In the genomic region with DNA sequence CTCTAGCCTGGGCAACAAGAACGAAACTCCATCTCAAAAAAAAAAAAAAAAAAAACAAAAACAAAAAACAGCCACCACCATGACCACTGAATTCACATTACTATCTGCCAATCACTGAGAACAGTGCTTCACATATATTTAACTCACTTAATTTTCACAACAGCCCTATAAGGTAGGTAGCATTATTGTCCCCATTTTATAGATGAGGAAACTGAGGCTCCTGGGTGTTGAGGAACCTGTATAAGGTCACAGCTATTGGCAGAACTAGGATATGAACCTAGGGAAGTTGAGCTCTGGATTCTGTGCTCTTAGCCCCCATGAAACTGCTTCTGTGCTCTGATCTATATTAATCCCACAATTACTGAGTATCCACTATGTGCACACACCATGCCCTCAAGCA, we compare ENCODE assay signal across 25 cellular contexts.
DNase-seq lines count a peak whose midpoint lies in the region; ATAC-seq, FAIRE-seq and TF ChIP-seq lines count a peak whose summit lies in the region.
"Had no signal": no experiment of that assay in that cellular context is flagged by ENCODE, and none has a peak within 500 bp of the region (broad histone marks: within the 10 kb centered on the region; RNA-seq: fewer than 3 reads in every experiment).

No MANE protein-coding gene starts in this region.

- no peak for TF ChIP-seq EP300 in HepG2 (IDR thresholded peaks at IDR 0.05; ENCODE audit: low read depth in 2 of 2, low read length in 2 of 2)
- TF ChIP-seq EP300 in HepG2 (CRISPR knock-in tag; IDR thresholded peaks at IDR 0.05; ENCODE audit: borderline replicate concordance): no peak
- no peak for TF ChIP-seq EP300 in GM12878 (IDR thresholded peaks at IDR 0.05; ENCODE audit: borderline replicate concordance in 1 of 2, control insufficient read depth in 1 of 2, low read depth in 2 of 2, low read length in 2 of 2)

- H3K4me1 ChIP-seq in HepG2 (ENCODE audit: insufficient read depth, low read length) (peaks cover 31% of the 10 kb centered on the region), right lobe of liver (no peaks in the 10 kb centered on the region), GM12878 (ENCODE audit: control insufficient read depth, insufficient read depth, low read length) (peaks cover 7% of the 10 kb centered on the region)
- peaks cover 35% of the 10 kb centered on the region for H3K4me1 ChIP-seq in CD4-positive, alpha-beta memory T cell (ENCODE audit: insufficient read depth, low read length)

- H3K36me3 Mint-ChIP-seq in CD4-positive, alpha-beta memory T cell: peaks cover 11 to 13% of the 10 kb centered on the region in 2 donors
- peaks cover 8% of the 10 kb centered on the region for H3K36me3 Mint-ChIP-seq in memory B cell

- in situ Hi-C loops in HepG2 (cut with HindIII; ENCODE audit: extremely low pct_ligation_motif_present, low pct_unique_long_range_greater_than_20kb) (no loop called here), GM12878 (cut with MboI) (no loop called here)

- no peak overlapping the region for H3K9ac ChIP-seq in HepG2 (ENCODE audit: insufficient read depth, low read depth, low read length)
- H3K9ac ChIP-seq in GM12878 (ENCODE audit: control insufficient read depth, insufficient read depth, low read length): no peak overlapping the region
- H3K9ac ChIP-seq: BLaER1, GM23248 had no signal

- FAIRE-seq in HepG2 (lab: Jason Lieb, UNC) (no peak), GM12878 (lab: Jason Lieb, UNC) (no peak)
- FAIRE-seq: A204.1, D721Med, GM12892, H1 had no signal

- POLR2A ChIA-PET in HepG2 (lab: Yijun Ruan, JAX): no interaction called here
- POLR2A ChIA-PET in CD4-positive, alpha-beta memory T cell (lab: Charles Lee; ENCODE audit: partially characterized antibody): no interaction called here
- POLR2A ChIA-PET in GM12878 (lab: Charles Lee): interaction anchor here (0.6 to 0.9 kb wide), 3 partner anchors 39 to 371 kb away, joined by 3 to 8 read pairs (median 4); no protein-coding TSS in a partner anchor

- WGBS in HepG2 (ENCODE audit: low lambda C conversion rate): 89% methylated on average over 1 of the region's 1 CpG
- WGBS in right lobe of liver (ENCODE audit: insufficient coverage, low coverage, low lambda C conversion rate, missing lambda C conversion rate): no CpG with 5 or more reads among the region's 1 CpG
- WGBS in GM12878 (ENCODE audit: insufficient coverage, insufficient replicate concordance, low lambda C conversion rate, missing lambda C conversion rate): no CpG with 5 or more reads among the region's 1 CpG

- H3K27ac ChIP-seq in HepG2 (ENCODE audit: extremely low read length, insufficient read depth, low read length) (no peak overlapping the region), right lobe of liver (no peak overlapping the region), GM12878 (ENCODE audit: control insufficient read depth, insufficient read depth) (no peak overlapping the region)
- H3K27ac ChIP-seq in CD4-positive, alpha-beta memory T cell (ENCODE audit: low read depth, low read length): no peak overlapping the region
- H3K27ac ChIP-seq: 22Rv1, BLaER1, C4-2B, GM23248 had no signal

- CTCF ChIA-PET in HepG2 (lab: Yijun Ruan, JAX; ENCODE audit: low intra/inter-chr PET ratio, low total read pairs): no interaction called here
- CTCF ChIA-PET in CD4-positive, alpha-beta memory T cell (lab: Charles Lee; ENCODE audit: partially characterized antibody): no interaction called here
- CTCF ChIA-PET in GM12878 (lab: Yijun Ruan, JAX): interaction anchor here (0.9 kb wide), 1 partner anchor 407 kb away, joined by 3 read pairs; no protein-coding TSS in a partner anchor

- peak overlapping the region in 1 of 8 donors; percentile 4 for H3K4me3 Mint-ChIP-seq in CD4-positive, alpha-beta memory T cell
- no peak overlapping the region for H3K4me3 Mint-ChIP-seq in memory B cell
- H3K4me3 Mint-ChIP-seq: B cell had no signal

- intact Hi-C loops in HepG2 (cut with micrococcal nuclease; ENCODE audit: unreplicated experiment) (no loop called here), right lobe of liver (cut with DNase I) (no loop called here), GM12878 (cut with micrococcal nuclease; ENCODE audit: unreplicated experiment) (loop anchor here (5.0 kb wide), 1 partner anchor 363 kb away; no protein-coding TSS in a partner anchor)
- intact Hi-C loops in CD4-positive, alpha-beta memory T cell (cut with micrococcal nuclease): no loop called here

- BruUV-seq in HepG2 (replicated peaks; lab: Mats Ljungman, UMichigan) (no TSS peak), GM12878 (replicated peaks; lab: Mats Ljungman, UMichigan) (no TSS peak)

- SMC1A ChIA-PET in GM12878 (lab: Charles Lee; ENCODE audit: uncharacterized antibody, unreplicated experiment): interaction anchor here (0.9 to 3.2 kb wide), 10 partner anchors 9 to 300 kb away, joined by 3 to 16 read pairs (median 6); no protein-coding TSS in a partner anchor

- peak overlapping the region in 4 of 7 donors; percentile 3 to 29 (median 22) for H3K27ac Mint-ChIP-seq in CD4-positive, alpha-beta memory T cell
- H3K27ac Mint-ChIP-seq in memory B cell: peak overlapping the region; percentile 62
- H3K27ac Mint-ChIP-seq: B cell had no signal

- RAD21 ChIA-PET in GM12878 (lab: Charles Lee; ENCODE audit: unreplicated experiment): interaction anchor here (0.9 to 4.1 kb wide), 5 partner anchors 22 to 401 kb away, joined by 4 to 22 read pairs (median 5); no protein-coding TSS in a partner anchor

- H3K4me3 ChIP-seq in HepG2 (replicated peaks in 1 of 3; ENCODE audit: insufficient read depth in 1 of 3, low read depth in 2 of 3, low read length in 3 of 3) (no peak overlapping the region), right lobe of liver (no peak overlapping the region), GM12878 (no peak overlapping the region)
- no peak overlapping the region for H3K4me3 ChIP-seq in CD4-positive, alpha-beta memory T cell (ENCODE audit: low read length in 2 of 2)
- H3K4me3 ChIP-seq: BLaER1, GM23248 had no signal

- H3K9me3 ChIP-seq in HepG2 (ENCODE audit: low read length) (no peaks in the 10 kb centered on the region), right lobe of liver (no peaks in the 10 kb centered on the region), GM12878 (replicated peaks; ENCODE audit: control insufficient read depth, insufficient read depth, low read length) (no peaks in the 10 kb centered on the region)
- H3K9me3 ChIP-seq in CD4-positive, alpha-beta memory T cell (ENCODE audit: control insufficient read depth in 1 of 2, low read length in 2 of 2): no peaks in the 10 kb centered on the region

- DNase-seq in HepG2 (ENCODE audit: low spot score): no peak
- DNase-seq in right lobe of liver: no peak
- DNase-seq in CD4-positive, alpha-beta memory T cell: no peak
- DNase-seq in GM12878 (ENCODE audit: low read depth, low spot score): no peak
- DNase-seq in memory B cell (ENCODE audit: low spot score in 2 of 2): no peak
- DNase-seq in SW480 (ENCODE audit: low spot score): no peak
- DNase-seq: CD4-positive, CD25-positive, alpha-beta regulatory T cell; CD8-positive, alpha-beta memory T cell; DMS 273 treated with DMSO at 0.1 percent for 48 hours; DMS79; EL; GDM1; GM23248; H7; HCEC 1CT had no signal

- H3K27me3 ChIP-seq in HepG2 (ENCODE audit: control insufficient read depth in 1 of 2, insufficient read depth in 2 of 2, low read length in 2 of 2) (no peaks in the 10 kb centered on the region), right lobe of liver (no peaks in the 10 kb centered on the region), GM12878 (replicated peaks in 1 of 2; ENCODE audit: control insufficient read depth in 2 of 2, insufficient read depth in 2 of 2, low read length in 1 of 2) (no peaks in the 10 kb centered on the region)
- H3K27me3 ChIP-seq in CD4-positive, alpha-beta memory T cell (ENCODE audit: insufficient read depth, low read length): no peaks in the 10 kb centered on the region
- H3K27me3 ChIP-seq: BLaER1 had no signal

- TF ChIP-seq CTCF in HepG2 (CRISPR knock-in tag; IDR thresholded peaks at IDR 0.05): no peak
- no peak for TF ChIP-seq CTCF in right lobe of liver (IDR thresholded peaks at IDR 0.05)
- no peak for TF ChIP-seq CTCF in GM12878 (IDR thresholded peaks at IDR 0.05 in 2 of 3, conservative IDR thresholded peaks at IDR 0.05 in 1 of 3; ENCODE audit: control insufficient read depth in 2 of 3, extremely low read depth in 1 of 3, insufficient read depth in 1 of 3, low read depth in 3 of 3, low read length in 3 of 3)

- no peaks in the 10 kb centered on the region for H3K9me3 Mint-ChIP-seq in CD4-positive, alpha-beta memory T cell
- H3K9me3 Mint-ChIP-seq in memory B cell: no peaks in the 10 kb centered on the region
- H3K9me3 Mint-ChIP-seq: CD8-positive, alpha-beta memory T cell had no signal

- H3K36me3 ChIP-seq in HepG2 (replicated peaks in 1 of 2; ENCODE audit: control insufficient read depth in 1 of 2, insufficient read depth in 2 of 2, low read length in 2 of 2): peaks cover 1 to 11% of the 10 kb centered on the region in 2 experiments; a peak in 2 of 5 replicates
- no peaks in the 10 kb centered on the region for H3K36me3 ChIP-seq in right lobe of liver
- H3K36me3 ChIP-seq in CD4-positive, alpha-beta memory T cell (ENCODE audit: insufficient read depth, low read length): no peaks in the 10 kb centered on the region
- no peaks in the 10 kb centered on the region; a peak in 2 of 4 replicates for H3K36me3 ChIP-seq in GM12878 (ENCODE audit: control insufficient read depth in 2 of 2, insufficient read depth in 2 of 2, low read length in 1 of 2)

- TF ChIP-seq RAD21 in HepG2 (CRISPR knock-in tag; IDR thresholded peaks at IDR 0.05) (no peak), GM12878 (IDR thresholded peaks at IDR 0.05; ENCODE audit: insufficient read depth, low read depth, low read length) (no peak)

- TF ChIP-seq POLR2A in HepG2 (IDR thresholded peaks at IDR 0.05; ENCODE audit: insufficient read depth in 1 of 2, low read depth in 2 of 2, low read length in 2 of 2) (no peak), right lobe of liver (IDR thresholded peaks at IDR 0.05) (no peak), GM12878 (IDR thresholded peaks at IDR 0.05; ENCODE audit: low read depth, low read length) (no peak)

- no peak for ATAC-seq in HepG2
- no peak for ATAC-seq in right lobe of liver
- no peak for ATAC-seq in GM12878
- ATAC-seq in memory B cell (ENCODE audit: low read depth): no peak
- no peak for ATAC-seq in GM19395 (IDR thresholded peaks at IDR 0.05; ENCODE audit: unreplicated experiment)
- ATAC-seq in HG03460 (IDR thresholded peaks at IDR 0.05; ENCODE audit: unreplicated experiment): no peak

- H3K79me2 ChIP-seq in HepG2 (ENCODE audit: insufficient read depth, low read length) (no peaks in the 10 kb centered on the region), GM12878 (ENCODE audit: control insufficient read depth, insufficient read depth, low read length) (no peaks in the 10 kb centered on the region)

- peaks cover 22 to 49% (median 33%) of the 10 kb centered on the region in 4 donors for H3K4me1 Mint-ChIP-seq in CD4-positive, alpha-beta memory T cell
- H3K4me1 Mint-ChIP-seq in memory B cell: peaks cover 19% of the 10 kb centered on the region

- H3K27me3 Mint-ChIP-seq in CD4-positive, alpha-beta memory T cell: no peaks in the 10 kb centered on the region
- no peaks in the 10 kb centered on the region for H3K27me3 Mint-ChIP-seq in memory B cell
- H3K27me3 Mint-ChIP-seq: B cell; CD4-positive, CD25-positive, alpha-beta regulatory T cell; CD8-positive, alpha-beta memory T cell had no signal

- no peak overlapping the region for H3K4me2 ChIP-seq in HepG2 (ENCODE audit: low read depth, low read length)
- H3K4me2 ChIP-seq in GM12878 (ENCODE audit: control insufficient read depth, insufficient read depth): no peak overlapping the region
- H3K4me2 ChIP-seq: BLaER1 had no signal

- H4K20me1 ChIP-seq in HepG2 (ENCODE audit: insufficient read depth, low read length) (peaks cover 5% of the 10 kb centered on the region; the same call in 1 of the 2 replicates), GM12878 (ENCODE audit: control insufficient read depth, insufficient read depth) (no peaks in the 10 kb centered on the region)
- H4K20me1 ChIP-seq: BLaER1 had no signal

- H2AFZ ChIP-seq in HepG2 (ENCODE audit: low read length) (no peak overlapping the region), GM12878 (ENCODE audit: control insufficient read depth, low read depth, low read length) (no peak overlapping the region)
- H2AFZ ChIP-seq: GM23248 had no signal
